ENCODE assay signal across 20 cellular contexts in the genomic region with DNA sequence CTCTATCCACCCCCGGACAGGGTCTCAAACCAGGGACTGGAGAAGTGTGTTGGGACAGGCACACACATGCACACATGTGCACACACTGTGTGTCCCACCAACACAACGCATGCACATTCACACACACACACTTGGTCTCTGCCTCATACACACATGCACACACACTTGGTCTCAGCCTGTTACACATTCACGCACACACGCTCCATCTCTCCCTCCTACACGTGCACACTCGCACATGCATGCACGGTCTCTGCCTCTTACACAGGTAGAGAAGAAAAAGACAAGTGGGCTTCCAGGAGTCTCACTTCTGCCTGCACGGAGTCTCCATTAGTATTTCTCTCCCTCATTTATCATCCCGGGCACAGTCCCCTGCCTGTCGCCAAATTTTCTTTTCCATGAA.
"Had no signal": no experiment of that assay in that cellular context is flagged by ENCODE, and none has a peak within 500 bp of the region (broad histone marks: within the 10 kb centered on the region; RNA-seq: fewer than 3 reads in every experiment).

No MANE protein-coding gene starts in this region.

- H3K4me1 ChIP-seq: neural progenitor cell, parathyroid adenoma, psoas muscle, right lobe of liver, testis had no signal

- H3K9ac ChIP-seq: neural progenitor cell, parathyroid adenoma had no signal

- H3K36me3 ChIP-seq: neural progenitor cell, right lobe of liver, tibial nerve had no signal

- H3K9me3 ChIP-seq: psoas muscle, right lobe of liver, testis had no signal

- FAIRE-seq: islet of Langerhans had no signal

- H3K27me3 ChIP-seq: neural progenitor cell, right lobe of liver, testis, tibial nerve had no signal

- H2AFZ ChIP-seq: neural progenitor cell, parathyroid adenoma had no signal

- H3K79me2 ChIP-seq: parathyroid adenoma had no signal

- DNase-seq: effector CD4-positive, alpha-beta T cell; foreskin melanocyte; head of caudate nucleus; hippocampal formation; midbrain; occipital lobe; psoas muscle; retina; right lobe of liver; stimulated activated CD4-positive, alpha-beta T cell treated with anti-CD3 and anti-CD28 coated beads, Interleukin-2, amount 100 ng/mL, for 24 hours; stimulated activated CD4-positive, alpha-beta T cell treated with anti-CD3 and anti-CD28 coated beads, Interleukin-4, amount 100 ng/mL, for 4 hours; stimulated activated naive B cell treated with anti-CD40 and anti-IgM and Interleukin-4, amounts not matched to agents 10 μg/mL and 1 μg/mL and 100 μg/mL, for 72 hours; stimulated activated naive CD8-positive, alpha-beta T cell treated with anti-CD3 and anti-CD28 coated beads, Interleukin-15, amount 100 ng/mL, for 72 hours; testis had no signal

- ATAC-seq: natural killer cell treated with Interleukin-12 subunit alpha and Interleukin-12 subunit beta and Interleukin-15 and Interleukin-18, amount 100 ng/mL, for 72 hours; psoas muscle; stimulated activated naive B cell treated with anti-CD40 and anti-IgM and Interleukin-4, amounts not matched to agents 10 μg/mL and 1 μg/mL and 100 μg/mL, for 72 hours; stimulated activated naive CD8-positive, alpha-beta T cell treated with anti-CD3 and anti-CD28 coated beads, Interleukin-15, amount 100 ng/mL, for 72 hours had no signal

- H3K4me3 ChIP-seq: coronary artery, neural progenitor cell, psoas muscle, right lobe of liver, testis, tibial nerve had no signal

- H3K4me2 ChIP-seq: neural progenitor cell had no signal

- H3K27ac ChIP-seq: coronary artery, neural progenitor cell, parathyroid adenoma, psoas muscle, right lobe of liver, testis, tibial nerve had no signal
